16 cellular contexts compared by ENCODE assay signal in genomic region chr6:156824142-156824541, GRCh38.
"Had no signal": no experiment of that assay in that cellular context is flagged by ENCODE, and none has a peak within 500 bp of the region (broad histone marks: within the 10 kb centered on the region; RNA-seq: fewer than 3 reads in every experiment).

No MANE protein-coding gene starts in this region.

- H3K4me3 ChIP-seq: ascending aorta, esophagus squamous epithelium had no signal

- H3K36me3 Mint-ChIP-seq: activated CD8-positive, alpha-beta memory T cell treated with anti-CD3 and anti-CD28 coated beads, Interleukin-2, amount 10 ng/mL, durations not matched to agents 7 days and 5 days had no signal

- H3K4me3 Mint-ChIP-seq: activated CD8-positive, alpha-beta memory T cell treated with anti-CD3 and anti-CD28 coated beads, Interleukin-2, amount 10 ng/mL, durations not matched to agents 7 days and 5 days; activated T-cell treated with anti-CD3 and anti-CD28 coated beads, Interleukin-2, amount 50 U/mL, for 24 hours; stimulated activated naive CD8-positive, alpha-beta T cell treated with anti-CD3 and anti-CD28 coated beads, Interleukin-15, Interleukin-2, amounts not matched to agents 100 ng/mL and 50 ng/mL, for 24 hours; T-helper 1 cell treated with Interleukin-12 subunit alpha and Interleukin-12 subunit beta and Interleukin-4 antibody, amounts not matched to agents 30 μg/mL and 1 μg/mL, for 36 hours had no signal

- H3K9me3 Mint-ChIP-seq: activated T-cell treated with anti-CD3 and anti-CD28 coated beads, Interleukin-2, amount 50 U/mL, for 24 hours; stimulated activated naive CD8-positive, alpha-beta T cell treated with anti-CD3 and anti-CD28 coated beads, Interleukin-15, Interleukin-2, amounts not matched to agents 100 ng/mL and 50 ng/mL, for 24 hours; T-helper 1 cell treated with Interleukin-12 subunit alpha and Interleukin-12 subunit beta and Interleukin-4 antibody, amounts not matched to agents 30 μg/mL and 1 μg/mL, for 36 hours had no signal

- H3K27ac ChIP-seq: ascending aorta, esophagus squamous epithelium, neutrophil had no signal

- H3K9me3 ChIP-seq: ascending aorta, esophagus squamous epithelium, neutrophil had no signal

- DNase-seq: activated CD4-positive, alpha-beta T cell treated with anti-CD3 and anti-CD28 coated beads, Interleukin-2, amount 50 U/mL, for 4 hours; activated CD4-positive, CD25-positive, alpha-beta regulatory T cell treated with anti-CD3 and anti-CD28 coated beads, Interleukin-2, amount 50 U/mL, for 72 hours; activated CD8-positive, alpha-beta memory T cell treated with anti-CD3 and anti-CD28 coated beads, Interleukin-2, amount 10 ng/mL, durations not matched to agents 7 days and 5 days; activated gamma-delta T cell; activated T-cell treated with anti-CD3 and anti-CD28 coated beads, Interleukin-2, amount 50 U/mL, for 24 hours; esophagus squamous epithelium; foreskin fibroblast; left cardiac atrium; mammary epithelial cell; stimulated activated CD4-positive, alpha-beta T cell treated with anti-CD3 and anti-CD28 coated beads, Interleukin-12 subunit alpha, Interleukin-12 subunit beta, amount 100 ng/mL, for 4 hours had no signal

- H3K27me3 ChIP-seq: ascending aorta, esophagus squamous epithelium, neutrophil had no signal

- ATAC-seq: activated CD8-positive, alpha-beta memory T cell treated with anti-CD3 and anti-CD28 coated beads, Interleukin-2, amount 10 ng/mL, durations not matched to agents 7 days and 5 days; left cardiac atrium; sciatic nerve; SK-N-SH treated with all-trans-retinoic acid at 6 μM for 48 hours had no signal

- H3K36me3 ChIP-seq: ascending aorta had no signal

- H3K27ac Mint-ChIP-seq: activated CD8-positive, alpha-beta memory T cell treated with anti-CD3 and anti-CD28 coated beads, Interleukin-2, amount 10 ng/mL, durations not matched to agents 7 days and 5 days; activated T-cell treated with anti-CD3 and anti-CD28 coated beads, Interleukin-2, amount 50 U/mL, for 24 hours; stimulated activated naive CD8-positive, alpha-beta T cell treated with anti-CD3 and anti-CD28 coated beads, Interleukin-15, Interleukin-2, amounts not matched to agents 100 ng/mL and 50 ng/mL, for 24 hours; T-helper 1 cell treated with Interleukin-12 subunit alpha and Interleukin-12 subunit beta and Interleukin-4 antibody, amounts not matched to agents 30 μg/mL and 1 μg/mL, for 36 hours had no signal

- H3K27me3 Mint-ChIP-seq: activated CD8-positive, alpha-beta memory T cell treated with anti-CD3 and anti-CD28 coated beads, Interleukin-2, amount 10 ng/mL, durations not matched to agents 7 days and 5 days; activated T-cell treated with anti-CD3 and anti-CD28 coated beads, Interleukin-2, amount 50 U/mL, for 24 hours; stimulated activated naive CD8-positive, alpha-beta T cell treated with anti-CD3 and anti-CD28 coated beads, Interleukin-15, Interleukin-2, amounts not matched to agents 100 ng/mL and 50 ng/mL, for 24 hours had no signal
